Comparison of ENCODE assay signal across 9 cellular contexts in the genomic region with DNA sequence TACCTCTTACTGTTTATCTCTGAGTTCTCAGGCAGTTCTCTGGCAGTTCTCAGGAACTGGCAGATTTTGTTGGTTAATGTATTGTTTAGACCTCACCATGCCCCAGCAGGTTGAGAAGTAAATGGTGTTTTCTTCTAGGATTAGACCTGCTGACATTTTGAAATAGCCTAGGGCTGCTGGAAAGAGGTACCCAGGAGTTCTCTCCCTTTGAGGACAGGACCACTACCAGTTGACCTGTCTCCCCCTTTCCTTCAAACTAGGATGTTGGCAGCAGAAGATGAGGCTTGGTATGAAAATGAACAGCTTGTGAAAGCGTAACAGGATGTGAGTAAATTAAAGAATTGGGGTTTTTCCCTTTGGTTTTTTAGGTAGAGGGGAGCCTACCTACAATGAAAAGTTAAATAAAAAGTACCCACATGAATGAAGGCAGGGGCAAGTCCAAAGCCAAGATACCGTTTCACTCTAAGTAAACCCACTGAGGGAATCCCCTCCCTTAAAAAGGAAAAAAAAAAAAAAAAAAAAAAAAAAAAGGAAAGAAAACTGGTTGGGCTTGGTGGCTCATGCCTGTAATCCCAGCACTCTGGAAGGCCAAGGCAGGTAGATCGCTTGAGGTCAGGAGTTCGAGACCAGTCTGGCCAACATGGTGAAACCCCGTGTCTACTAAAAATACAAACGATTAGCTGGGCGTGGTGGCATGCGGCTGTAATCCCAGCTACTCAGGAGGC.
DNase-seq lines count a peak whose midpoint lies in the region; ATAC-seq and TF ChIP-seq lines count a peak whose summit lies in the region.
"Had no signal": no experiment of that assay in that cellular context is flagged by ENCODE, and none has a peak within 500 bp of the region (broad histone marks: within the 10 kb centered on the region; RNA-seq: fewer than 3 reads in every experiment).

No MANE protein-coding gene starts in this region.

- no peak overlapping the region for H3K27ac ChIP-seq in dorsolateral prefrontal cortex

- H3K27me3 ChIP-seq in Caco-2 (replicated peaks; ENCODE audit: control insufficient read depth, insufficient read depth, low read length): no peaks in the 10 kb centered on the region
- H3K27me3 ChIP-seq in dorsolateral prefrontal cortex: peaks cover 0 to 4% (median 0%) of the 10 kb centered on the region in 45 donors

- intact Hi-C loops in Caco-2 (cut with micrococcal nuclease; ENCODE audit: unreplicated experiment): no loop called here
- intact Hi-C loops in dorsolateral prefrontal cortex (cut with DNase I): no loop called here

- H3K9me3 ChIP-seq in T-helper 17 cell (ENCODE audit: control insufficient read depth, low read length, poor library complexity, severe bottlenecking) (no peaks in the 10 kb centered on the region), Caco-2 (no peaks in the 10 kb centered on the region)

- H3K36me3 Mint-ChIP-seq in T-helper 17 cell (ENCODE audit: low read depth) (no peaks in the 10 kb centered on the region), Caco-2 (ENCODE audit: insufficient read depth, unreplicated experiment) (no peaks in the 10 kb centered on the region)
- peaks cover 9% of the 10 kb centered on the region for H3K36me3 Mint-ChIP-seq in stimulated activated effector memory CD8-positive, alpha-beta T cell treated with anti-CD3 and anti-CD28 coated beads, Interleukin-12 subunit alpha, Interleukin-12 subunit beta, amount 100 ng/mL, for 72 hours

- H3K4me1 Mint-ChIP-seq in T-helper 17 cell: peaks cover 24% of the 10 kb centered on the region
- peaks cover 45% of the 10 kb centered on the region for H3K4me1 Mint-ChIP-seq in stimulated activated effector memory CD8-positive, alpha-beta T cell treated with anti-CD3 and anti-CD28 coated beads, Interleukin-12 subunit alpha, Interleukin-12 subunit beta, amount 100 ng/mL, for 72 hours
- H3K4me1 Mint-ChIP-seq in Caco-2 (ENCODE audit: low read depth, unreplicated experiment): peaks cover 18% of the 10 kb centered on the region

- peak; percentile 73 for DNase-seq in activated CD8-positive, alpha-beta memory T cell treated with anti-CD3 and anti-CD28 coated beads for 24 hours
- no peak for DNase-seq in activated CD8-positive, alpha-beta memory T cell treated with anti-CD3 and anti-CD28 coated beads, Interleukin-2, amount 50 U/mL, for 4 hours
- DNase-seq in T-helper 17 cell (peak in 2 of 3 donors; percentile 16 to 23), SHP77 (lab: John Stamatoyannopoulos, UW) (no peak), Caco-2 (no peak), dorsolateral prefrontal cortex (no peak)
- DNase-seq in stimulated activated effector memory CD8-positive, alpha-beta T cell treated with anti-CD3 and anti-CD28 coated beads, Interleukin-12 subunit alpha, Interleukin-12 subunit beta, amount 100 ng/mL, for 72 hours (ENCODE audit: low spot score in 2 of 2): peak; percentile 27 to 78

- ATAC-seq in HG02852 (IDR thresholded peaks at IDR 0.05; ENCODE audit: unreplicated experiment) (peak; percentile 74), T-helper 17 cell (peak; percentile 76)
- peak; percentile 87 for ATAC-seq in stimulated activated effector memory CD8-positive, alpha-beta T cell treated with anti-CD3 and anti-CD28 coated beads, Interleukin-12 subunit alpha, Interleukin-12 subunit beta, amount 100 ng/mL, for 72 hours

- no peak overlapping the region for H3K4me3 ChIP-seq in Caco-2 (ENCODE audit: low read depth, low read length)
- H3K4me3 ChIP-seq in dorsolateral prefrontal cortex: no peak overlapping the region
- H3K4me3 ChIP-seq: lung had no signal

- no TSS peak for BruUV-seq in Caco-2 (replicated peaks; lab: Mats Ljungman, UMichigan)

- H3K4me1 ChIP-seq in Caco-2: peaks cover 30% of the 10 kb centered on the region

- H3K27me3 Mint-ChIP-seq in T-helper 17 cell (no peaks in the 10 kb centered on the region), Caco-2 (ENCODE audit: insufficient read depth, unreplicated experiment) (no peaks in the 10 kb centered on the region)

- no peak for TF ChIP-seq CTCF in Caco-2 (IDR thresholded peaks at IDR 0.05; ENCODE audit: insufficient read depth in 1 of 2, low read depth in 1 of 2, low read length in 1 of 2, severe bottlenecking in 1 of 2, unreplicated experiment in 1 of 2)
- TF ChIP-seq CTCF in dorsolateral prefrontal cortex (IDR thresholded peaks at IDR 0.05 in 54 of 56, conservative IDR thresholded peaks at IDR 0.05 in 2 of 56; ENCODE audit: low read depth in 1 of 56, partially characterized antibody in 56 of 56): no peak

- peak overlapping the region; percentile 52 for H3K4me3 Mint-ChIP-seq in T-helper 17 cell
- H3K4me3 Mint-ChIP-seq in stimulated activated effector memory CD8-positive, alpha-beta T cell treated with anti-CD3 and anti-CD28 coated beads, Interleukin-12 subunit alpha, Interleukin-12 subunit beta, amount 100 ng/mL, for 72 hours: peak overlapping the region; percentile 45
- H3K4me3 Mint-ChIP-seq in Caco-2 (ENCODE audit: unreplicated experiment): no peak overlapping the region

- CTCF ChIA-PET in Caco-2 (lab: Charles Lee): no interaction called here

- no peaks in the 10 kb centered on the region for H3K36me3 ChIP-seq in Caco-2 (ENCODE audit: control insufficient read depth, insufficient read depth, low read length)

- peak overlapping the region; percentile 95 for H3K27ac Mint-ChIP-seq in T-helper 17 cell
- H3K27ac Mint-ChIP-seq in stimulated activated effector memory CD8-positive, alpha-beta T cell treated with anti-CD3 and anti-CD28 coated beads, Interleukin-12 subunit alpha, Interleukin-12 subunit beta, amount 100 ng/mL, for 72 hours: peak overlapping the region; percentile 89
- H3K27ac Mint-ChIP-seq in Caco-2 (ENCODE audit: unreplicated experiment): no peak overlapping the region

- no peaks in the 10 kb centered on the region for H3K9me3 Mint-ChIP-seq in stimulated activated effector memory CD8-positive, alpha-beta T cell treated with anti-CD3 and anti-CD28 coated beads, Interleukin-12 subunit alpha, Interleukin-12 subunit beta, amount 100 ng/mL, for 72 hours
- no peaks in the 10 kb centered on the region for H3K9me3 Mint-ChIP-seq in Caco-2 (ENCODE audit: unreplicated experiment)

- POLR2A ChIA-PET in Caco-2 (lab: Charles Lee): no interaction called here

Comparison
In these comparisons a context has a peak if more than half of its experiments do, and no peak if none do; other contexts are left out.
1. DNase-seq: peak in activated CD8-positive, alpha-beta memory T cell treated with anti-CD3 and anti-CD28 coated beads for 24 hours (single experiment), T-helper 17 cell (2 of 3) and stimulated activated effector memory CD8-positive, alpha-beta T cell treated with anti-CD3 and anti-CD28 coated beads, Interleukin-12 subunit alpha, Interleukin-12 subunit beta, amount 100 ng/mL, for 72 hours (2 of 2); none in activated CD8-positive, alpha-beta memory T cell treated with anti-CD3 and anti-CD28 coated beads, Interleukin-2, amount 50 U/mL, for 4 hours (single experiment), SHP77 (0 of 2), Caco-2 (0 of 2) and dorsolateral prefrontal cortex (0 of 10).
2. Peak in every context shown above with its lines, with median percentiles within 50 percentile points of each other: ATAC-seq.